ENCODE assay signal across 8 cellular contexts in the genomic region with DNA sequence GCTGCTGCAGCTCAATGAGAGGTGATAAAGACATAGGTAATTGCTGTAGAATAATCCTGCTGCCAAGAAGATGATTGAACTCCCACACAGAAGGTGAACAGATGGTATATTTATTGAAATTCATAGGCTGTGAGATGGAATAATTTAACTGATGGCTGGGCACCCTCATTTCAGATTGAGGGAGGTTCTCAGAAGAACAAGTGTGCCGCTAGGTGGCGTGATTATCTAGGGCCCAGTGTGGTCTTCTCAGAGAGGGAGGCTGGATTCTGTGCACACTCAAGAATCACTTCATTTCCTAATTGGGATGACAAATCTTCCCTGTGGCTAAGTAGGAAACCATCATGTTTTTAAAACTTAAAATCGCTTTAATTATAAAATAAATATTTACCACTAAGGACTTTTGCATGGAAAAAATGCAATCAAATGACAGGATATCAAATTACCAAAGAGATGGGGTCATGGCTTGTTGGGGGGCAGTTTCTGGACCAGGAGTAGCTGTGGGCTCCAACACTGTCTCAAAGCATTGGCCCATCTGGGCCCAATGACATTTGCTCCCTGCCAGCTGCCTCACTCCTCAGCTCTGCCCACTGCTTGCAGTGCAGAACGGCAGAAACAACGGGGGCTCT.
DNase-seq lines count a peak whose midpoint lies in the region; ATAC-seq and TF ChIP-seq lines count a peak whose summit lies in the region.

No MANE protein-coding gene starts in this region.

- H3K4me1 ChIP-seq in CD4-positive, CD25-positive, alpha-beta regulatory T cell (ENCODE audit: control insufficient read depth, insufficient read depth, low read length, poor library complexity, severe bottlenecking): peaks cover 3% of the 10 kb centered on the region
- no peaks in the 10 kb centered on the region for H3K4me1 ChIP-seq in breast epithelium
- H3K4me1 ChIP-seq in suprapubic skin: no peaks in the 10 kb centered on the region

- TF ChIP-seq CTCF in GM20000 (IDR thresholded peaks at IDR 0.05; ENCODE audit: extremely low read depth, missing control alignments) (peak; percentile 59), breast epithelium (IDR thresholded peaks at IDR 0.05) (peak in 2 of 3 donors; percentile 22 to 39), suprapubic skin (IDR thresholded peaks at IDR 0.05) (peak in 1 of 2 donors; percentile 27)

- H3K4me1 Mint-ChIP-seq in CD4-positive, CD25-positive, alpha-beta regulatory T cell: peaks cover 7 to 12% (median 8%) of the 10 kb centered on the region in 4 donors

- H3K4me3 Mint-ChIP-seq in CD4-positive, CD25-positive, alpha-beta regulatory T cell: peak overlapping the region in 1 of 4 donors; percentile 8

- no peak overlapping the region for H3K27ac ChIP-seq in CD4-positive, CD25-positive, alpha-beta regulatory T cell (ENCODE audit: insufficient read depth, low read length, poor library complexity, severe bottlenecking)
- H3K27ac ChIP-seq in breast epithelium (no peak overlapping the region), suprapubic skin (no peak overlapping the region)

- no peak for ATAC-seq in CD4-positive, CD25-positive, alpha-beta regulatory T cell (ENCODE audit: low read depth in 2 of 2)

- WGBS in suprapubic skin: 50% methylated on average over 5 of the region's 5 CpGs

- peaks cover 6% of the 10 kb centered on the region for H3K27me3 ChIP-seq in CD4-positive, CD25-positive, alpha-beta regulatory T cell (ENCODE audit: control insufficient read depth, insufficient read depth, low read length)
- H3K27me3 ChIP-seq in breast epithelium (peaks cover 0 to 5% of the 10 kb centered on the region in 2 donors), suprapubic skin (peaks cover 9% of the 10 kb centered on the region)

- H3K27me3 Mint-ChIP-seq in CD4-positive, CD25-positive, alpha-beta regulatory T cell: peaks cover 26% of the 10 kb centered on the region

- intact Hi-C loops in breast epithelium (cut with DNase I; ENCODE audit: low total_unique reads): loop anchor here (2.0 kb wide), 1 partner anchor 26 kb away; no protein-coding TSS in a partner anchor

- H3K9me3 ChIP-seq in CD4-positive, CD25-positive, alpha-beta regulatory T cell (ENCODE audit: control insufficient read depth in 2 of 2, low read length in 2 of 2): no peaks in the 10 kb centered on the region
- H3K9me3 ChIP-seq in breast epithelium (no peaks in the 10 kb centered on the region), suprapubic skin (no peaks in the 10 kb centered on the region)

- TF ChIP-seq POLR2A in breast epithelium (IDR thresholded peaks at IDR 0.05) (no peak), suprapubic skin (IDR thresholded peaks at IDR 0.05) (no peak)

- H3K9me3 Mint-ChIP-seq in CD4-positive, CD25-positive, alpha-beta regulatory T cell: peaks cover 0 to 4% (median 0%) of the 10 kb centered on the region in 7 donors

- no peak overlapping the region for H3K27ac Mint-ChIP-seq in CD4-positive, CD25-positive, alpha-beta regulatory T cell

- DNase-seq in CD4-positive, CD25-positive, alpha-beta regulatory T cell: peak; percentile 5 to 66 (median 19)
- DNase-seq in GM20000 (ENCODE audit: low spot score) (peak; percentile 71), NCI-H146 treated with DMSO at 0.1 percent for 48 hours (lab: John Stamatoyannopoulos, UW; ENCODE audit: unreplicated experiment) (peak; percentile 43), UCSD-AML1 (lab: John Stamatoyannopoulos, UW; ENCODE audit: unreplicated experiment) (peak; percentile 16), breast epithelium (ENCODE audit: low spot score in 2 of 2) (no peak), left kidney (ENCODE audit: low read depth, low spot score) (peak; percentile 83), suprapubic skin (ENCODE audit: low spot score in 2 of 2) (no peak)
- peak; percentile 63 to 64 for DNase-seq in stimulated activated CD4-positive, alpha-beta T cell treated with anti-CD3 and anti-CD28 coated beads, Interleukin-4, amount 100 ng/mL, for 48 hours (ENCODE audit: low read depth in 2 of 2)

- TF ChIP-seq EP300 in suprapubic skin (IDR thresholded peaks at IDR 0.05): no peak

- H3K36me3 Mint-ChIP-seq in CD4-positive, CD25-positive, alpha-beta regulatory T cell: peaks cover 3% of the 10 kb centered on the region

- H3K36me3 ChIP-seq in CD4-positive, CD25-positive, alpha-beta regulatory T cell (ENCODE audit: control insufficient read depth, insufficient read depth, low read length): no peaks in the 10 kb centered on the region
- H3K36me3 ChIP-seq in breast epithelium (no peaks in the 10 kb centered on the region), suprapubic skin (no peaks in the 10 kb centered on the region)

- no peak overlapping the region for H3K4me3 ChIP-seq in CD4-positive, CD25-positive, alpha-beta regulatory T cell (ENCODE audit: low read depth, low read length)
- no peak overlapping the region for H3K4me3 ChIP-seq in breast epithelium
- H3K4me3 ChIP-seq in suprapubic skin: no peak overlapping the region

Comparison
In these comparisons a context has a peak if more than half of its experiments do, and no peak if none do; other contexts are left out.
1. DNase-seq: peak in CD4-positive, CD25-positive, alpha-beta regulatory T cell (3 of 3), GM20000 (single experiment), NCI-H146 treated with DMSO at 0.1 percent for 48 hours (single experiment), UCSD-AML1 (single experiment), left kidney (single experiment) and stimulated activated CD4-positive, alpha-beta T cell treated with anti-CD3 and anti-CD28 coated beads, Interleukin-4, amount 100 ng/mL, for 48 hours (2 of 2); none in breast epithelium (0 of 2) and suprapubic skin (0 of 2).